ENCODE assay signal across 8 cellular contexts in the genomic region with DNA sequence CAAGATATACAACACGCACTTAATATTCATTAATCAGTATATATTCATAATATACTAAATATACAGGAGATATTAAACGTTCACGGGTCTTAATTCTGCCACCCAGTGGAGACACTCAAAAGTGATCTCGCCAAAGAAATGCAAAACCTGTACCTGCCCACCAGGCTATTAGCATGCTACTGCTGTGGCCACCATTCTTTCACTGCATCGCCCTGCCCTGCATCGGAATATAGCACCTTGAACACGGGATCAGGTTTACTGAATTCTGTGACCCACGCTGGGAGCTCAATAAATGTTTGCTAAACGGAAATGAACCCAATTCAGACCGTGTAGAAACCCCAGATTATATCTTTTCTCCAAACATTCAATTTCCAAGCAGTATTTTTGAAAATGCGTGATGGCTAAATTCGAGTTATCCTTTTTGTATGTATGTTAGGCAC. TPM values are rescaled to one million over a fixed set of nuclear protein-coding genes. Genes with fewer than 3 reads are reported as not detected.
DNase-seq lines count a peak whose midpoint lies in the region; ATAC-seq, FAIRE-seq and TF ChIP-seq lines count a peak whose summit lies in the region.

No MANE protein-coding gene starts in this region.

- TF ChIP-seq POLR2A in adrenal gland (IDR thresholded peaks at IDR 0.05) (no peak), H54 (IDR thresholded peaks at IDR 0.05; ENCODE audit: low read depth, low read length) (no peak)

- no peaks in the 10 kb centered on the region for H3K36me3 ChIP-seq in GM06990 (ENCODE audit: control insufficient read depth, insufficient read depth, low read length)
- no peaks in the 10 kb centered on the region for H3K36me3 ChIP-seq in adrenal gland (replicated peaks in 1 of 2)
- no peaks in the 10 kb centered on the region for H3K36me3 ChIP-seq in psoas muscle (ENCODE audit: insufficient read depth in 1 of 2, low read depth in 1 of 2)

- peaks cover 16 to 26% of the 10 kb centered on the region in 2 donors for H3K4me1 ChIP-seq in adrenal gland (replicated peaks in 1 of 2)
- H3K4me1 ChIP-seq in right cardiac atrium (ENCODE audit: control insufficient read depth, insufficient read depth, low read length): no peaks in the 10 kb centered on the region
- H3K4me1 ChIP-seq in psoas muscle: peaks cover 15% of the 10 kb centered on the region

- TF ChIP-seq CTCF in GM06990 (IDR thresholded peaks at IDR 0.05; ENCODE audit: insufficient read depth, low read length, poor library complexity, severe bottlenecking) (peak; percentile 51), adrenal gland (IDR thresholded peaks at IDR 0.05) (peak; percentile 30 to 72 (median 58)), psoas muscle (IDR thresholded peaks at IDR 0.05) (peak; percentile 63)

- H3K4me3 ChIP-seq in GM06990 (replicated peaks; ENCODE audit: low read depth, low read length): peak overlapping the region; percentile 71
- H3K4me3 ChIP-seq in adrenal gland: peak overlapping the region; percentile 1 to 96 (median 54)
- peak overlapping the region; percentile 71 for H3K4me3 ChIP-seq in right cardiac atrium (ENCODE audit: low read length)
- peak overlapping the region; percentile 90 for H3K4me3 ChIP-seq in psoas muscle

- 1 to 2% (median 2%) methylated on average over 11 to 12 of the region's 12 CpGs for WGBS in adrenal gland, 4 donors
- 3% methylated on average over 12 of the region's 12 CpGs for WGBS in right cardiac atrium
- 0 to 4% (median 1%) methylated on average over 12 of the region's 12 CpGs for WGBS in psoas muscle, 3 donors

- H3K27me3 ChIP-seq in GM06990 (replicated peaks; ENCODE audit: control insufficient read depth, insufficient read depth, low read length) (no peaks in the 10 kb centered on the region), adrenal gland (no peaks in the 10 kb centered on the region), right cardiac atrium (ENCODE audit: control insufficient read depth, insufficient read depth) (no peaks in the 10 kb centered on the region), psoas muscle (ENCODE audit: insufficient read depth in 3 of 3, low read length in 2 of 3) (no peaks in the 10 kb centered on the region)

- DNase-seq in GM06990 (ENCODE audit: extremely low read depth, insufficient read length): no peak
- DNase-seq in KBM-7: peak; percentile 49
- DNase-seq in SKM-1 (lab: John Stamatoyannopoulos, UW; ENCODE audit: unreplicated experiment): peak; percentile 27
- DNase-seq in adrenal gland: peak; percentile 37 to 72 (median 54)
- no peak for DNase-seq in right cardiac atrium
- DNase-seq in psoas muscle: no peak
- no peak for DNase-seq in H54 (ENCODE audit: insufficient read length, low spot score)

- peak; percentile 43 for ATAC-seq in GM21825 (IDR thresholded peaks at IDR 0.05; ENCODE audit: unreplicated experiment)
- ATAC-seq in right cardiac atrium: peak; percentile 48 to 52
- peak; percentile 48 to 63 (median 54) for ATAC-seq in psoas muscle

- H3K27ac ChIP-seq in adrenal gland: peak overlapping the region; percentile 81 to 97 (median 93)
- peak overlapping the region; percentile 92 for H3K27ac ChIP-seq in right cardiac atrium (ENCODE audit: low read length)
- peak overlapping the region; percentile 95 for H3K27ac ChIP-seq in psoas muscle

- no peak for FAIRE-seq in H54 (lab: Jason Lieb, UNC)

- in situ Hi-C loops in KBM-7 (cut with MboI; ENCODE audit: low pct_unique_long_range_greater_than_20kb, low sequenced_read_pairs): no loop called here

- H3K9me3 ChIP-seq in adrenal gland (replicated peaks in 1 of 3) (no peaks in the 10 kb centered on the region), right cardiac atrium (ENCODE audit: control insufficient read depth, low read length) (no peaks in the 10 kb centered on the region), psoas muscle (no peaks in the 10 kb centered on the region)

- intact Hi-C loops in adrenal gland (cut with DNase I): loop anchor here in 1 of 2 donors (10.0 kb wide), 1 partner anchor 425 kb away; no protein-coding TSS in a partner anchor
- intact Hi-C loops in right cardiac atrium (cut with DNase I): loop anchor here in 1 of 4 donors (5.0 kb wide), 1 partner anchor 93 kb away; no protein-coding TSS in a partner anchor
- intact Hi-C loops in psoas muscle (cut with DNase I): loop anchor here (5.0 to 10.0 kb wide), 4 partner anchors 93 to 408 kb away; a partner anchor contains a TSS

RNA-seq across cellular contexts. Expression of a gene that starts 0.8 kb away (rescaled TPM):
- total RNA-seq in adrenal gland (10 to 100 TPM; 50.9 to 84.8 (median 61.5) TPM), right cardiac atrium (10 to 100 TPM; 45.1 to 51.3 (median 49.3) TPM), psoas muscle (10 to 100 TPM; 24.3 to 32.3 (median 25.6) TPM)
- polyA plus RNA-seq in adrenal gland (100 to 1,000 TPM in 1 of 3 donors, 10 to 100 TPM in 2; 11.9 to 106 (median 13.9) TPM), right cardiac atrium (19.6 TPM), psoas muscle (10 to 100 TPM in 2 of 3 donors, 1 to 10 TPM in 1; 7.9 to 23.5 (median 10.5) TPM)

RNA-seq across cellular contexts. Expression of a gene that starts 7.2 kb away (rescaled TPM):
- total RNA-seq in adrenal gland (10 to 100 TPM in 6 of 8 donors, 1 to 10 TPM in 2; 6.6 to 23.0 (median 12.6) TPM), right cardiac atrium (10 to 100 TPM; 13.6 to 16.9 (median 15.2) TPM), psoas muscle (1 to 10 TPM; 7.6 to 8.8 (median 8.3) TPM)
- polyA plus RNA-seq in adrenal gland (10 to 100 TPM in 1 of 3 donors, 1 to 10 TPM in 2; 4.2 to 14.3 (median 6.9) TPM), right cardiac atrium (5.5 TPM), psoas muscle (1 to 10 TPM; 3.0 to 3.6 (median 3.4) TPM)

Comparison
In these comparisons a context has a peak if more than half of its experiments do, and no peak if none do; other contexts are left out.
1. DNase-seq: peak in KBM-7 (single experiment), SKM-1 (single experiment) and adrenal gland (7 of 7); none in GM06990 (single experiment), right cardiac atrium (0 of 3), psoas muscle (0 of 2) and H54 (single experiment).
2. Peak in every context shown above with its lines, with median percentiles within 50 percentile points of each other: H3K4me3 ChIP-seq, CTCF ChIP-seq, ATAC-seq and H3K27ac ChIP-seq.